9 cellular contexts compared by ENCODE assay signal in the genomic region with DNA sequence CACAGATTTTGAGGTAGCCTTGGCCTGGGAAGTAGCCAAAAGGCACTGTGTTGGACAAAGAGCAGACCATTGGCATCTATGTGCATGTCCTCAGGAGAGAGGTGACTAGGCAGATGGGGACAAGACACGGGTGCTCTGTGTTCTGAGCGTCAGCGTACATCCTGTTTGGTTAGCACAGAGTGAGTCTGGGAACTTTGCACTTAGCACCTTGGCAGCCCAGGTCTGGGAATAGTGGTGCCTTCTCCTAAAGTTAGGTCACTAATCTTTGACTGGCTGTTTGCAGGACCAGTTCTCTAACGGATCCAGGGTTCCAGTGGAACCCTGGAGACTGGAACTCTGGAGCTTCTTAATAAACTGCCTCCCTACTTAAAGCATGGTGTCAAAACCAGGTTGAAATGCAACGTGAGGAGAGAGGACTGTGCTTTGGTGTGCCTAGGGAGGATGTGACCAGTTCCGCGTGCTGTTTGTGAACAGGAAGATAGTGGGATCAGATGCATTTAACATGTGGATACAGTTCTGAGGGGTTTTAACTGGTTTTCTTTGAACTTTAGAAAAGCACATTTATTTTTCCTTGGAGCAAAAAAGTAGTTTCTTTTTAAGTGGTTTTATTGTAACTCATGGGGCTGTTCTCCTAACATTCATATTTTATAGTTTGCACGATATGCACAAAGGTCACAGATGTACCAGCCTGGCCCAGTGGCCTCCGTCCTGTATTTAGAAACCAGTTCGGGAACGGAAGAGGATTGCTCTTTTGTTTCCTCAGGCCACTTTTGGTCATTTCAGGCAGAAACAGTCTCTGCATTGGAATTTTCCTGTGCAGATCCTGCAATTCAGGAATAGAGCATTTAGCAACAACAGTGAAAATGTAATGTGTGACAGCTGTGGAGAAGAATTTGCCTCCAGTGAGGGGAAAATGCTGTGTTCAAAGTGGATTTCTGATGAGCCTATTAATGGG. TPM values are rescaled to one million over a fixed set of nuclear protein-coding genes. Genes with fewer than 3 reads are reported as not detected.
DNase-seq lines count a peak whose midpoint lies in the region; TF ChIP-seq lines count a peak whose summit lies in the region.
"Had no signal": no experiment of that assay in that cellular context is flagged by ENCODE, and none has a peak within 500 bp of the region (broad histone marks: within the 10 kb centered on the region; RNA-seq: fewer than 3 reads in every experiment).

No MANE protein-coding gene starts in this region.

- H3K9me3 ChIP-seq in parathyroid adenoma (ENCODE audit: control insufficient read depth, low read length): no peaks in the 10 kb centered on the region

- H3K79me2 ChIP-seq in parathyroid adenoma: no peaks in the 10 kb centered on the region

- no peak overlapping the region for H3K4me2 ChIP-seq in parathyroid adenoma (ENCODE audit: low read length)

- no peak overlapping the region for H2AFZ ChIP-seq in parathyroid adenoma

- H3K27me3 ChIP-seq in parathyroid adenoma (ENCODE audit: control insufficient read depth, insufficient read depth, low read length): no peaks in the 10 kb centered on the region

- peak overlapping the region; percentile 29 for H3K27ac Mint-ChIP-seq in activated T-helper 1 cell treated with anti-CD3 and anti-CD28 coated beads, Interleukin-12 subunit alpha, Interleukin-12 subunit beta, Interleukin-2, Interleukin-4 antibody, amounts not matched to agents 30 ng/mL and 10 ng/mL and 1 ng/mL, durations not matched to agents 14 hours and 24 hours and 36 hours

- no peaks in the 10 kb centered on the region for H3K27me3 Mint-ChIP-seq in activated T-helper 1 cell treated with anti-CD3 and anti-CD28 coated beads, Interleukin-12 subunit alpha, Interleukin-12 subunit beta, Interleukin-2, Interleukin-4 antibody, amounts not matched to agents 30 ng/mL and 10 ng/mL and 1 ng/mL, durations not matched to agents 14 hours and 24 hours and 36 hours (ENCODE audit: insufficient read depth)

- peaks cover 50% of the 10 kb centered on the region for H3K4me1 Mint-ChIP-seq in activated T-helper 1 cell treated with anti-CD3 and anti-CD28 coated beads, Interleukin-12 subunit alpha, Interleukin-12 subunit beta, Interleukin-2, Interleukin-4 antibody, amounts not matched to agents 30 ng/mL and 10 ng/mL and 1 ng/mL, durations not matched to agents 14 hours and 24 hours and 36 hours (ENCODE audit: low read depth)

- no peaks in the 10 kb centered on the region for H3K36me3 ChIP-seq in parathyroid adenoma (ENCODE audit: control insufficient read depth, insufficient read depth, low read length)

- DNase-seq in AG10803 (ENCODE audit: low read depth) (peak; percentile 70), foreskin fibroblast (peak; percentile 78 to 87), SK-N-DZ (ENCODE audit: low spot score) (no peak), GM13977 (ENCODE audit: low spot score) (no peak), NCI-H2171 treated with DMSO at 0.1 percent for 48 hours (lab: John Stamatoyannopoulos, UW) (no peak), NCI-H128 (lab: John Stamatoyannopoulos, UW; ENCODE audit: unreplicated experiment) (no peak)
- no peak for DNase-seq in activated T-helper 1 cell treated with anti-CD3 and anti-CD28 coated beads, Interleukin-12 subunit alpha, Interleukin-12 subunit beta, Interleukin-2, Interleukin-4 antibody, amounts not matched to agents 30 ng/mL and 10 ng/mL and 1 ng/mL, durations not matched to agents 14 hours and 24 hours and 36 hours (ENCODE audit: low spot score)
- DNase-seq: effector memory CD4-positive, alpha-beta T cell had no signal

- TF ChIP-seq CTCF in AG10803 (conservative IDR thresholded peaks at IDR 0.05; ENCODE audit: low read length) (no peak), foreskin fibroblast (IDR thresholded peaks at IDR 0.05; ENCODE audit: low read depth, low read length) (no peak), parathyroid adenoma (IDR thresholded peaks at IDR 0.05) (no peak), GM13977 (IDR thresholded peaks at IDR 0.05; ENCODE audit: extremely low read depth, insufficient read depth, missing control alignments) (no peak)

- in situ Hi-C loops in GM13977 (cut with MboI; ENCODE audit: low pct_unique_long_range_greater_than_20kb, low sequenced_read_pairs, unreplicated experiment): no loop called here

- H3K4me3 Mint-ChIP-seq in activated T-helper 1 cell treated with anti-CD3 and anti-CD28 coated beads, Interleukin-12 subunit alpha, Interleukin-12 subunit beta, Interleukin-2, Interleukin-4 antibody, amounts not matched to agents 30 ng/mL and 10 ng/mL and 1 ng/mL, durations not matched to agents 14 hours and 24 hours and 36 hours: no peak overlapping the region

- intact Hi-C loops in activated T-helper 1 cell treated with anti-CD3 and anti-CD28 coated beads, Interleukin-12 subunit alpha, Interleukin-12 subunit beta, Interleukin-2, Interleukin-4 antibody, amounts not matched to agents 30 ng/mL and 10 ng/mL and 1 ng/mL, durations not matched to agents 14 hours and 24 hours and 36 hours (cut with micrococcal nuclease): no loop called here

- no peaks in the 10 kb centered on the region for H3K4me1 ChIP-seq in parathyroid adenoma

- no peak overlapping the region for H3K9ac ChIP-seq in parathyroid adenoma

- peak overlapping the region; percentile 63 for H3K27ac ChIP-seq in parathyroid adenoma

- H3K4me3 ChIP-seq in AG10803 (ENCODE audit: low read length) (no peak overlapping the region), foreskin fibroblast (ENCODE audit: low read depth in 1 of 2, low read length in 2 of 2) (peak overlapping the region in 1 of 2 donors; percentile 5), parathyroid adenoma (ENCODE audit: low read depth, low read length) (no peak overlapping the region)

- no peaks in the 10 kb centered on the region for H3K9me3 Mint-ChIP-seq in activated T-helper 1 cell treated with anti-CD3 and anti-CD28 coated beads, Interleukin-12 subunit alpha, Interleukin-12 subunit beta, Interleukin-2, Interleukin-4 antibody, amounts not matched to agents 30 ng/mL and 10 ng/mL and 1 ng/mL, durations not matched to agents 14 hours and 24 hours and 36 hours

- H3K36me3 Mint-ChIP-seq in activated T-helper 1 cell treated with anti-CD3 and anti-CD28 coated beads, Interleukin-12 subunit alpha, Interleukin-12 subunit beta, Interleukin-2, Interleukin-4 antibody, amounts not matched to agents 30 ng/mL and 10 ng/mL and 1 ng/mL, durations not matched to agents 14 hours and 24 hours and 36 hours (ENCODE audit: low read depth): peaks cover 16% of the 10 kb centered on the region

RNA-seq across cellular contexts. Expression of gene ABHD2, which starts 48.8 kb away (rescaled TPM):
- total RNA-seq in activated T-helper 1 cell treated with anti-CD3 and anti-CD28 coated beads, Interleukin-12 subunit alpha, Interleukin-12 subunit beta, Interleukin-2, Interleukin-4 antibody, amounts not matched to agents 30 ng/mL and 10 ng/mL and 1 ng/mL, durations not matched to agents 14 hours and 24 hours and 36 hours: 66.5 and 66.7 TPM in 2 replicates
- polyA plus RNA-seq in SK-N-DZ (2014; cell fraction: cytosol; rRNA removed): 8.2 and 13.7 TPM in 2 replicates
- polyA plus RNA-seq in SK-N-DZ (2014; cell fraction: nucleus; rRNA removed): 3.5 and 5.1 TPM in 2 replicates

Comparison
In these comparisons a context has a peak if more than half of its experiments do, and no peak if none do; other contexts are left out.
1. DNase-seq: peak in AG10803 (single experiment) and foreskin fibroblast (2 of 2); none in activated T-helper 1 cell treated with anti-CD3 and anti-CD28 coated beads, Interleukin-12 subunit alpha, Interleukin-12 subunit beta, Interleukin-2, Interleukin-4 antibody, amounts not matched to agents 30 ng/mL and 10 ng/mL and 1 ng/mL, durations not matched to agents 14 hours and 24 hours and 36 hours (single experiment), SK-N-DZ (single experiment), GM13977 (single experiment), NCI-H2171 treated with DMSO at 0.1 percent for 48 hours (single experiment) and NCI-H128 (single experiment).